ENCODE assay signal across 8 cellular contexts in the genomic region with DNA sequence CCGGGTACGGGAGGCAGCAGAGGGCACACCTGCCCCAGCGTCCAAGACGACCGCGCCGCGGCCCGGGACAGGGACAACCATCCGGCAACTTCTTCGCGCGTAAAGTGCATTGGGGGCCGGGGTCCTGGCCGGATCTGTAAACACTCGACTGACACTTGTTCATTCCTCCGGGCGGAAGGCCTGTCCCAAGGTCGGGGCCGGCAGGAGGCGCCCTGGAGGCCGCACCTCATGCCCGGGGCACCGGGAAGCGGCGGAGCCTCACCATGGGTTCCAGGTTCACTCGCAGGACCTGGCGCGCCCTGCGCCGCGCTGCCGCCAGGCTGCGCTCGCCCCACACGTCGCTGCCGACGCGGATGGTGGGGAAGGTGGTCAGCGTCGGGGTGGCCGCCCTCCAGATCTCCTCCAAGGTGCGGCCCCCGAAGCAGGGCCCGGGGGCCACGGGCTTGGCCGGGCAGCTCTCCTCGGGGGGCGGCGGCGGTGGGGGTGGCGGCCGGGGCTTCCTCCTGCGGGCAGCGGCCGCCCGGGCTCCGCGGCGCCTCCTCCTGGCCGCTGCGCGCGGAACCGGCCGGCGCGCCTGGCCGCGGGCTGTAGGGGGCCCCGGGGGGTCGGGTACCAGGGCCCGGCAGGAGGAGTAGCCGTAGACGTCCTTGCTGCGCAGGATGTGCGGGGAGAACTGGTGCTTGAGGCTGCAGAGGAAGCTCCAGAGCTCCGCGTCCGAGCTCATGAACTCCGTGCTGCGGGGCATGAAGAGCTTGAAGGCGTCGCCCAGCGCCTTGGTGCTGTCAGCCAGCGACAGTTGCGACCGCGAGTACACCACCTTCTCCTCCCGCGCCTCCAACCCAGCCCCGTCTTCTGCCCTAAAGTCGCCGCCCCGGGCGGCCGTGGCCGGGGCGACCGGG. TPM values are rescaled to one million over a fixed set of nuclear protein-coding genes. Genes with fewer than 3 reads are reported as not detected.
DNase-seq lines count a peak whose midpoint lies in the region; ATAC-seq, FAIRE-seq and TF ChIP-seq lines count a peak whose summit lies in the region.

No MANE protein-coding gene starts in this region.

- H3K27ac ChIP-seq in KOPT-K1 (ENCODE audit: low read depth, low read length, poor library complexity, severe bottlenecking) = peak overlapping the region; percentile 77
- H3K27ac ChIP-seq in heart right ventricle = peak overlapping the region; percentile 86 to 98 (median 94)
- H3K27ac ChIP-seq in prostate gland = peak overlapping the region; percentile 94

- H3K9me3 ChIP-seq in KOPT-K1 (ENCODE audit: insufficient read depth, low read length, poor library complexity, severe bottlenecking) (no peaks in the 10 kb centered on the region), heart right ventricle (no peaks in the 10 kb centered on the region), prostate gland (no peaks in the 10 kb centered on the region)

- 0 to 1% methylated on average over 74 to 101 of the region's 101 CpGs for WGBS in heart right ventricle, 2 donors
- 1% methylated on average over 53 of the region's 101 CpGs for WGBS in prostate gland

- H3K9me3 Mint-ChIP-seq in activated naive CD8-positive, alpha-beta T cell treated with anti-CD3 and anti-CD28 coated beads, Interleukin-2, amount 10 ng/mL, durations not matched to agents 7 days and 5 days = peaks cover 2% of the 10 kb centered on the region

- H3K4me3 ChIP-seq in heart right ventricle (peak overlapping the region; percentile 69 to 95 (median 82)), prostate gland (peak overlapping the region; percentile 85 to 88)

- TF ChIP-seq CTCF in heart right ventricle (IDR thresholded peaks at IDR 0.05) (peak; percentile 61 to 84 (median 72)), prostate gland (IDR thresholded peaks at IDR 0.05) (peak; percentile 53 to 71 (median 61))

- H3K27ac Mint-ChIP-seq in activated naive CD8-positive, alpha-beta T cell treated with anti-CD3 and anti-CD28 coated beads, Interleukin-2, amount 10 ng/mL, durations not matched to agents 7 days and 5 days = peak overlapping the region; percentile 89

- H3K36me3 ChIP-seq in KOPT-K1 (ENCODE audit: insufficient read depth, low read length) (no peaks in the 10 kb centered on the region), heart right ventricle (no peaks in the 10 kb centered on the region), prostate gland (no peaks in the 10 kb centered on the region)

- intact Hi-C loops in heart right ventricle (cut with DNase I) = loop anchor here in 8 of 10 donors (2.0 to 10.0 kb wide), 13 partner anchors 57 to 485 kb away; a partner anchor contains a TSS
- intact Hi-C loops in prostate gland (cut with DNase I) = loop anchor here (2.0 to 5.0 kb wide), 5 partner anchors 77 to 487 kb away; a partner anchor contains a TSS

- peaks cover 5% of the 10 kb centered on the region for H3K27me3 Mint-ChIP-seq in activated naive CD8-positive, alpha-beta T cell treated with anti-CD3 and anti-CD28 coated beads, Interleukin-2, amount 10 ng/mL, durations not matched to agents 7 days and 5 days

- H3K27me3 ChIP-seq in heart right ventricle (no peaks in the 10 kb centered on the region), prostate gland (replicated peaks; ENCODE audit: insufficient read depth) (no peaks in the 10 kb centered on the region)

- DNase-seq in GDM1 (lab: John Stamatoyannopoulos, UW) (peak; percentile 83), SKM-1 treated with dmso at 0.1 percent for 144 hours (lab: John Stamatoyannopoulos, UW; ENCODE audit: unreplicated experiment) (peak; percentile 76), heart right ventricle (peak; percentile 61 to 78), prostate gland (ENCODE audit: low spot score) (peak; percentile 55), urothelium cell line (ENCODE audit: low spot score) (peak; percentile 62)
- peak; percentile 88 for DNase-seq in activated naive CD8-positive, alpha-beta T cell treated with anti-CD3 and anti-CD28 coated beads, Interleukin-2, amount 10 ng/mL, durations not matched to agents 7 days and 5 days

- TF ChIP-seq POLR2A in prostate gland (IDR thresholded peaks at IDR 0.05) = peak; percentile 30

- FAIRE-seq in urothelium cell line (lab: Jason Lieb, UNC) = no peak

- H3K4me1 ChIP-seq in heart right ventricle (peaks cover 0 to 35% (median 27%) of the 10 kb centered on the region in 9 donors), prostate gland (replicated peaks) (no peaks in the 10 kb centered on the region)

- peaks cover 22% of the 10 kb centered on the region for H3K4me1 Mint-ChIP-seq in activated naive CD8-positive, alpha-beta T cell treated with anti-CD3 and anti-CD28 coated beads, Interleukin-2, amount 10 ng/mL, durations not matched to agents 7 days and 5 days

- POLR2A ChIA-PET in activated naive CD8-positive, alpha-beta T cell treated with anti-CD3 and anti-CD28 coated beads, Interleukin-2, amount 10 ng/mL, durations not matched to agents 7 days and 5 days (lab: Charles Lee) = interaction anchor here (0.7 to 2.1 kb wide), 10 partner anchors 10 to 589 kb away, joined by 3 to 15 read pairs (median 3); a partner anchor contains a TSS

- peak; percentile 63 for ATAC-seq in GM21825 (IDR thresholded peaks at IDR 0.05; ENCODE audit: unreplicated experiment)
- ATAC-seq in activated naive CD8-positive, alpha-beta T cell treated with anti-CD3 and anti-CD28 coated beads, Interleukin-2, amount 10 ng/mL, durations not matched to agents 7 days and 5 days (ENCODE audit: low read depth) = peak; percentile 63
- ATAC-seq in heart right ventricle = peak; percentile 59 to 80 (median 68)

- peak overlapping the region; percentile 94 for H3K4me3 Mint-ChIP-seq in activated naive CD8-positive, alpha-beta T cell treated with anti-CD3 and anti-CD28 coated beads, Interleukin-2, amount 10 ng/mL, durations not matched to agents 7 days and 5 days

- H3K36me3 Mint-ChIP-seq in activated naive CD8-positive, alpha-beta T cell treated with anti-CD3 and anti-CD28 coated beads, Interleukin-2, amount 10 ng/mL, durations not matched to agents 7 days and 5 days = peaks cover 2% of the 10 kb centered on the region

RNA-seq across cellular contexts. Expression of a gene that starts 0.7 kb away (rescaled TPM):
- total RNA-seq in activated naive CD8-positive, alpha-beta T cell treated with anti-CD3 and anti-CD28 coated beads, Interleukin-2, amount 10 ng/mL, durations not matched to agents 7 days and 5 days = 10 to 100 TPM; 20.5 to 22.3 TPM
- total RNA-seq in heart right ventricle (10 to 100 TPM in 1 of 10 donors, 1 to 10 TPM in 9; 4.5 to 12.2 (median 5.7) TPM), prostate gland (10 to 100 TPM; 10.1 to 24.2 TPM)
- 1 to 10 TPM; 3.0 to 4.2 TPM for polyA plus RNA-seq in heart right ventricle

Comparison
In these comparisons a context has a peak if more than half of its experiments do, and no peak if none do; other contexts are left out.
1. Peak in every context shown above with its lines: DNase-seq, ATAC-seq, H3K4me3 ChIP-seq and H3K27ac ChIP-seq.